In genomic region chr2:47026738-47027531, GRCh38 we compare ENCODE assay signal across 14 cellular contexts.
A peak's percentile ranks its signal among the peaks of the same experiment; 100 is the strongest.
DNase-seq lines count a peak whose midpoint lies in the region; ATAC-seq and TF ChIP-seq lines count a peak whose summit lies in the region.
"Had no signal": no experiment of that assay in that cellular context is flagged by ENCODE, and none has a peak within 500 bp of the region (broad histone marks: within the 10 kb centered on the region; RNA-seq: fewer than 3 reads in every experiment).

No MANE protein-coding gene starts in this region.

- H3K4me1 ChIP-seq in PC-9 (replicated peaks; ENCODE audit: insufficient read depth) (peaks cover 63% of the 10 kb centered on the region), tibial artery (peaks cover 0 to 93% (median 60%) of the 10 kb centered on the region in 4 donors)

- H3K4me2 ChIP-seq in PC-9, result peak overlapping the region; percentile 3; the same call in 1 of the 2 replicates

- peaks cover 47% of the 10 kb centered on the region for H3K36me3 Mint-ChIP-seq in chondrocyte (ENCODE audit: low read depth)
- peaks cover 25% of the 10 kb centered on the region for H3K36me3 Mint-ChIP-seq in activated naive CD8-positive, alpha-beta T cell treated with anti-CD3 and anti-CD28 coated beads for 36 hours

- ATAC-seq in sciatic nerve (no peak), GM19397 (IDR thresholded peaks at IDR 0.05; ENCODE audit: unreplicated experiment) (no peak)
- ATAC-seq: activated CD4-positive, CD25-positive, alpha-beta regulatory T cell treated with anti-CD3 and anti-CD28 coated beads, Interleukin-2, amount 50 U/mL, for 24 hours had no signal

- peaks cover 14% of the 10 kb centered on the region for H3K79me2 ChIP-seq in PC-9 (ENCODE audit: low read depth)

- no TSS peak for BruUV-seq in PC-9 (replicated peaks; lab: Mats Ljungman, UMichigan)

- peak overlapping the region; percentile 21 for H3K27ac ChIP-seq in PC-9
- peak overlapping the region; percentile 13 for H3K27ac ChIP-seq in layer of hippocampus (ENCODE audit: low read depth, low read length)
- H3K27ac ChIP-seq in tibial artery, result peak overlapping the region; percentile 23 to 91

- CTCF ChIA-PET in PC-9 (lab: Charles Lee), result interaction anchor here (0.6 kb wide), 2 partner anchors 37 to 488 kb away, joined by 5 to 6 read pairs; no protein-coding TSS in a partner anchor

- H3K27ac Mint-ChIP-seq in chondrocyte (ENCODE audit: unreplicated experiment), result no peak overlapping the region
- H3K27ac Mint-ChIP-seq in activated naive CD8-positive, alpha-beta T cell treated with anti-CD3 and anti-CD28 coated beads for 36 hours, result no peak overlapping the region
- H3K27ac Mint-ChIP-seq: activated naive CD8-positive, alpha-beta T cell treated with anti-CD3 and anti-CD28 coated beads, Interleukin-2, amount 10 ng/mL, durations not matched to agents 7 days and 5 days; progenitor cell of endocrine pancreas had no signal

- H3K27me3 ChIP-seq in PC-9 (ENCODE audit: insufficient read depth, low read depth) (no peaks in the 10 kb centered on the region), layer of hippocampus (ENCODE audit: control insufficient read depth, insufficient read depth, low read length) (no peaks in the 10 kb centered on the region), tibial artery (no peaks in the 10 kb centered on the region)

- H3K9me3 Mint-ChIP-seq in chondrocyte (ENCODE audit: low read depth), result no peaks in the 10 kb centered on the region
- no peaks in the 10 kb centered on the region for H3K9me3 Mint-ChIP-seq in activated naive CD8-positive, alpha-beta T cell treated with anti-CD3 and anti-CD28 coated beads for 36 hours
- H3K9me3 Mint-ChIP-seq: activated naive CD8-positive, alpha-beta T cell treated with anti-CD3 and anti-CD28 coated beads, Interleukin-2, amount 10 ng/mL, durations not matched to agents 7 days and 5 days; CD4-positive, alpha-beta memory T cell had no signal

- H4K20me1 ChIP-seq in PC-9 (ENCODE audit: insufficient read depth), result no peaks in the 10 kb centered on the region

- no peaks in the 10 kb centered on the region for H3K27me3 Mint-ChIP-seq in chondrocyte (ENCODE audit: low read depth)
- H3K27me3 Mint-ChIP-seq in activated naive CD8-positive, alpha-beta T cell treated with anti-CD3 and anti-CD28 coated beads for 36 hours, result no peaks in the 10 kb centered on the region
- H3K27me3 Mint-ChIP-seq: activated naive CD8-positive, alpha-beta T cell treated with anti-CD3 and anti-CD28 coated beads, Interleukin-2, amount 10 ng/mL, durations not matched to agents 7 days and 5 days; CD4-positive, alpha-beta memory T cell; progenitor cell of endocrine pancreas had no signal

- H2AFZ ChIP-seq in PC-9, result no peak overlapping the region

- POLR2A ChIA-PET in PC-9 (lab: Charles Lee; ENCODE audit: unreplicated experiment), result interaction anchor here (0.5 kb wide), 1 partner anchor 12 kb away, joined by 5 read pairs; no protein-coding TSS in a partner anchor

- H3K36me3 ChIP-seq in PC-9 (ENCODE audit: low read depth), result peaks cover 5% of the 10 kb centered on the region; the same call in 1 of the 2 replicates
- peaks cover 4 to 95% (median 89%) of the 10 kb centered on the region in 3 donors for H3K36me3 ChIP-seq in tibial artery

- no peak overlapping the region for H3K4me3 Mint-ChIP-seq in chondrocyte (ENCODE audit: unreplicated experiment)
- no peak overlapping the region for H3K4me3 Mint-ChIP-seq in activated naive CD8-positive, alpha-beta T cell treated with anti-CD3 and anti-CD28 coated beads for 36 hours
- H3K4me3 Mint-ChIP-seq: activated naive CD8-positive, alpha-beta T cell treated with anti-CD3 and anti-CD28 coated beads, Interleukin-2, amount 10 ng/mL, durations not matched to agents 7 days and 5 days; CD4-positive, alpha-beta memory T cell had no signal

- no peak for TF ChIP-seq CTCF in PC-9 (conservative IDR thresholded peaks at IDR 0.05)
- TF ChIP-seq CTCF in chondrocyte (IDR thresholded peaks at IDR 0.05), result no peak
- TF ChIP-seq CTCF in tibial artery (IDR thresholded peaks at IDR 0.05), result no peak

- no peaks in the 10 kb centered on the region for H3K9me3 ChIP-seq in PC-9 (ENCODE audit: insufficient read depth, low read depth)
- no peaks in the 10 kb centered on the region for H3K9me3 ChIP-seq in tibial artery

- peaks cover 31% of the 10 kb centered on the region for H3F3A ChIP-seq in PC-9 (ENCODE audit: insufficient read depth, low read depth)

- peak; percentile 75 to 89 for DNase-seq in PC-9
- DNase-seq in chondrocyte (ENCODE audit: low spot score), result peak; percentile 72
- DNase-seq in tibial artery, result no peak
- no peak for DNase-seq in activated naive CD8-positive, alpha-beta T cell treated with anti-CD3 and anti-CD28 coated beads for 36 hours
- DNase-seq in sciatic nerve (ENCODE audit: low spot score), result no peak
- DNase-seq: activated CD8-positive, alpha-beta memory T cell treated with anti-CD3 and anti-CD28 coated beads, Interleukin-2, amount 50 U/mL, for 4 hours; activated naive CD8-positive, alpha-beta T cell treated with anti-CD3 and anti-CD28 coated beads, Interleukin-2, amount 10 ng/mL, durations not matched to agents 7 days and 5 days; CD4-positive, alpha-beta memory T cell; EL; NCI-H446 treated with DMSO at 0.1 percent for 48 hours had no signal

- H3K4me3 ChIP-seq in PC-9, result no peak overlapping the region
- no peak overlapping the region for H3K4me3 ChIP-seq in tibial artery

- H3K4me1 Mint-ChIP-seq in chondrocyte (ENCODE audit: low read depth), result peaks cover 17% of the 10 kb centered on the region
- peaks cover 18% of the 10 kb centered on the region for H3K4me1 Mint-ChIP-seq in activated naive CD8-positive, alpha-beta T cell treated with anti-CD3 and anti-CD28 coated beads for 36 hours

- H3K9me2 ChIP-seq in PC-9 (ENCODE audit: insufficient read depth), result no peaks in the 10 kb centered on the region

- intact Hi-C loops in PC-9 (cut with micrococcal nuclease; ENCODE audit: unreplicated experiment) (no loop called here), tibial artery (cut with DNase I; ENCODE audit: low total_unique reads) (no loop called here), sciatic nerve (cut with DNase I) (no loop called here)

Comparison
In these comparisons a context has a peak if more than half of its experiments do, and no peak if none do; other contexts are left out.
1. DNase-seq: peak in PC-9 (2 of 2) and chondrocyte (single experiment); none in tibial artery (0 of 2), activated naive CD8-positive, alpha-beta T cell treated with anti-CD3 and anti-CD28 coated beads for 36 hours (single experiment) and sciatic nerve (single experiment).
2. Peak in every context shown above with its lines, with median percentiles within 50 percentile points of each other: H3K27ac ChIP-seq.